Comparison of ENCODE assay signal across 9 cellular contexts in the genomic region with DNA sequence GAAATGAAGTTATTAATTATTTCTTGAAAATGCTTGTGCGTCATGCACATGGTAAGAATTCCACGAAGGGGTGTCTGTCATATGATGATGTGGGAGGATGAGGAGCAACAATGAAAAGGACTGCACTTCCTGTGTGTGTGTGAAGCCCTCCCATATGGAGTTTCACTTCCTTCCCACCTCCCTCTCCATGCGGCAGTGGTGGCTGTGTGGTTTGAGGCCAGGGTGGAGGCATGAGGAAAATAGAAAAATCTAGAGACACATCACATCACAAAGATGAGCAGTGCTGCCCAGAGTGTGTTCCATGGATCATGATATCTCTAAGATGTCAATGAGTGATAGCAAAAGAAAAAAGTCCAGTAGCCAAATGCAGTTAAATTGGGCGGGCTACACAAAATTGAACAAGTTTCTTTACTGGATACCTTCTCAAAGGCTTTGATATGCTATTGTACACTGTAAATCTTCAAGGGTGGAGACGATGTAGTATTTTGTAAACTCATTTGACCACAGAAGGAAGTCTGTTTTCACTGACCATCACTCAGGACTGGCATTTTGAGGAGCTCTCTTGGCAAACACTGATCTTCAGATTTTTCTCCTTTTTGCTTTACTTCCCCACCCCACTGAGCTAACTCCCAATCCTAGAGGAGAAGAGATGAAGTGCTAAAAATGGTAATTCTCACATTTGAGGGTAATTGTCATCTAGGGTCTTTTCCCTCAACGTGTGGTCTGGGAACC. TPM values are rescaled to one million over a fixed set of nuclear protein-coding genes. Genes with fewer than 3 reads are reported as not detected.
DNase-seq lines count a peak whose midpoint lies in the region; ATAC-seq and TF ChIP-seq lines count a peak whose summit lies in the region.
"Had no signal": no experiment of that assay in that cellular context is flagged by ENCODE, and none has a peak within 500 bp of the region (broad histone marks: within the 10 kb centered on the region; RNA-seq: fewer than 3 reads in every experiment).

No MANE protein-coding gene starts in this region.

- TF ChIP-seq CTCF in progenitor cell of endocrine pancreas (IDR thresholded peaks at IDR 0.05; ENCODE audit: unreplicated experiment) (no peak), WTC11 (IDR thresholded peaks at IDR 0.05) (no peak)

- H3K27me3 Mint-ChIP-seq in progenitor cell of endocrine pancreas: no peaks in the 10 kb centered on the region
- no peaks in the 10 kb centered on the region; the same call in 1 of the 2 replicates for H3K27me3 Mint-ChIP-seq in WTC11 (ENCODE audit: low read depth)

- ATAC-seq in GM18907 (IDR thresholded peaks at IDR 0.05; ENCODE audit: unreplicated experiment) (peak; percentile 33), HG02678 (IDR thresholded peaks at IDR 0.05; ENCODE audit: unreplicated experiment) (peak; percentile 36), WTC11 (no peak)

- H3K27ac Mint-ChIP-seq in progenitor cell of endocrine pancreas: peak overlapping the region; percentile 56
- H3K27ac Mint-ChIP-seq in WTC11: no peak overlapping the region

- H3K27ac ChIP-seq in angular gyrus (ENCODE audit: low read depth, low read length): peak overlapping the region; percentile 74

- CTCF ChIA-PET in WTC11 (lab: Charles Lee): interaction anchor here (2.5 kb wide), 1 partner anchor 17 kb away, joined by 5 read pairs; no protein-coding TSS in a partner anchor

- no peaks in the 10 kb centered on the region for H3K9me3 Mint-ChIP-seq in progenitor cell of endocrine pancreas (ENCODE audit: low read depth)
- H3K9me3 Mint-ChIP-seq in WTC11: no peaks in the 10 kb centered on the region

- H3K4me1 Mint-ChIP-seq in progenitor cell of endocrine pancreas (ENCODE audit: low read depth) (peaks cover 37% of the 10 kb centered on the region), WTC11 (peaks cover 55% of the 10 kb centered on the region)

- POLR2A ChIA-PET in WTC11 (lab: Charles Lee): no interaction called here

- H3K4me3 Mint-ChIP-seq in progenitor cell of endocrine pancreas (ENCODE audit: low read depth): no peak overlapping the region
- no peak overlapping the region for H3K4me3 Mint-ChIP-seq in WTC11

- H3K36me3 Mint-ChIP-seq in progenitor cell of endocrine pancreas (ENCODE audit: insufficient read depth) (peaks cover 3% of the 10 kb centered on the region), WTC11 (peaks cover 6% of the 10 kb centered on the region; the same call in 1 of the 2 replicates)

- DNase-seq in progenitor cell of endocrine pancreas (ENCODE audit: low spot score, unreplicated experiment): no peak
- no peak for DNase-seq in SK-N-DZ (ENCODE audit: low spot score)
- no peak for DNase-seq in WTC11 (ENCODE audit: low spot score)
- no peak for DNase-seq in NCI-H1930 (lab: John Stamatoyannopoulos, UW)
- no peak for DNase-seq in EL
- DNase-seq: NCI-H82 had no signal

TF ChIP-seq in WTC11, 78 proteins besides CTCF, POLR2A, EP300 and RAD21:
- TF ChIP-seq, protein P1, sequence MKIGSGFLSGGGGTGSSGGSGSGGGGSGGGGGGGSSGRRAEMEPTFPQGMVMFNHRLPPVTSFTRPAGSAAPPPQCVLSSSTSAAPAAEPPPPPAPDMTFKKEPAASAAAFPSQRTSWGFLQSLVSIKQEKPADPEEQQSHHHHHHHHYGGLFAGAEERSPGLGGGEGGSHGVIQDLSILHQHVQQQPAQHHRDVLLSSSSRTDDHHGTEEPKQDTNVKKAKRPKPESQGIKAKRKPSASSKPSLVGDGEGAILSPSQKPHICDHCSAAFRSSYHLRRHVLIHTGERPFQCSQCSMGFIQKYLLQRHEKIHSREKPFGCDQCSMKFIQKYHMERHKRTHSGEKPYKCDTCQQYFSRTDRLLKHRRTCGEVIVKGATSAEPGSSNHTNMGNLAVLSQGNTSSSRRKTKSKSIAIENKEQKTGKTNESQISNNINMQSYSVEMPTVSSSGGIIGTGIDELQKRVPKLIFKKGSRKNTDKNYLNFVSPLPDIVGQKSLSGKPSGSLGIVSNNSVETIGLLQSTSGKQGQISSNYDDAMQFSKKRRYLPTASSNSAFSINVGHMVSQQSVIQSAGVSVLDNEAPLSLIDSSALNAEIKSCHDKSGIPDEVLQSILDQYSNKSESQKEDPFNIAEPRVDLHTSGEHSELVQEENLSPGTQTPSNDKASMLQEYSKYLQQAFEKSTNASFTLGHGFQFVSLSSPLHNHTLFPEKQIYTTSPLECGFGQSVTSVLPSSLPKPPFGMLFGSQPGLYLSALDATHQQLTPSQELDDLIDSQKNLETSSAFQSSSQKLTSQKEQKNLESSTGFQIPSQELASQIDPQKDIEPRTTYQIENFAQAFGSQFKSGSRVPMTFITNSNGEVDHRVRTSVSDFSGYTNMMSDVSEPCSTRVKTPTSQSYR (CRISPR knock-in tag; IDR thresholded peaks at IDR 0.05): no peak

RNA-seq across cellular contexts. Expression of a gene that starts 55.7 kb away (rescaled TPM):
- total RNA-seq in progenitor cell of endocrine pancreas (1.1 and 1.4 TPM in 2 replicates), WTC11 (2021) (0.66 to 1.4 TPM (median 0.81 TPM) in 3 replicates)
- polyA plus RNA-seq in SK-N-DZ (2014; cell fraction: cytosol; rRNA removed): not detected in 2 replicates
- polyA plus RNA-seq in SK-N-DZ (2014; cell fraction: nucleus; rRNA removed): not detected in 2 replicates
